In the genomic region with DNA sequence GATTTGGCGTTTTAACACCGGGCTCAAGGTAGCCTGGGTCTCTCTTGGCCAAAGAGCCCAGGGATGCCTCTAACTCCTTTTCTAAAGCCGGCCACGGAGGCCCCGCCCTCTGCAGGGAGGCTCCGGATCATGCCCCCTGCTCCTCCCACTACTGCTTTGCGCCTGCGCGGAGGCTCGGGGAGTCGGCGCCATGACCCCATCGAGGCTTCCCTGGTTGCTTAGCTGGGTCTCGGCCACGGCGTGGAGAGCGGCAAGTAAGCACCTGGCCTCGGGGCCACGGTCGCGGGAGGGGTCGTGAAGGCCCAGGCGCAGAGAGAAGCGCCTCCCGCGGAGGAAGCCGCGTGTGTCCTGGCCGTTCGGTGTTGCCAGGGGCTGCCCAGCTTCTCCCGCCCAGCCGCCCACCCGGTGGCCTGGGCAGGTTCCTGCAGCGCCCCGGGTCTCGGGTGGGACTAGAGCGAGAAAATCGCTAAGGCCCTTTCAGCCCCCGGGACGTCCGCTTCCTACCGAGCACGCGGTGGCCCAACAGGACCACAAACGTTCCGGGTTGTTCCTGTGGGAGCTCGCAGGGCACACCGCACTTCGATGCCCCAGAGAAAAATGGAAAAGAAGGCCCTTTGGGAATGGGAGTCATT, we compare ENCODE assay signal across 1 cellular context.
TF ChIP-seq lines count a peak whose summit lies in the region.

A gene (plus strand): TSS at position 180 of the 632 bp plus-strand sequence. CDS start 11 bp downstream, at position 191.

TF ChIP-seq in K562, 482 proteins besides CTCF, POLR2A, EP300 and RAD21 (continued from another document and continues in another):
- TF ChIP-seq SAP30 (IDR thresholded peaks at IDR 0.05; ENCODE audit: borderline replicate concordance, insufficient read depth, low read depth, low read length, poor library complexity, severe bottlenecking) (no peak), FOXJ2 (tag; IDR thresholded peaks at IDR 0.05) (no peak), RFX5 (IDR thresholded peaks at IDR 0.05; ENCODE audit: low read depth, low read length) (no peak), EHMT2 (IDR thresholded peaks at IDR 0.05) (no peak), ZNF175 (CRISPR knock-in tag; IDR thresholded peaks at IDR 0.05; ENCODE audit: low read depth) (no peak), CBX5 (IDR thresholded peaks at IDR 0.05; ENCODE audit: borderline replicate concordance, low read depth) (no peak), XRCC5 (IDR thresholded peaks at IDR 0.05; ENCODE audit: low read depth, low read length) (no peak), KLF10 (CRISPR knock-in tag; IDR thresholded peaks at IDR 0.05) (no peak), RFX7 (CRISPR knock-in tag; IDR thresholded peaks at IDR 0.05) (no peak), ZNF217 (CRISPR knock-in tag; IDR thresholded peaks at IDR 0.05) (no peak), KDM2B (CRISPR knock-in tag; IDR thresholded peaks at IDR 0.05) (no peak), GABPB1 (CRISPR knock-in tag; IDR thresholded peaks at IDR 0.05) (peak; percentile 49), ARID2 (IDR thresholded peaks at IDR 0.05) (no peak), MCM7 (IDR thresholded peaks at IDR 0.05) (no peak), PTTG1 (tag; IDR thresholded peaks at IDR 0.05; ENCODE audit: low read depth) (no peak), HDAC8 (tag; IDR thresholded peaks at IDR 0.05) (no peak), U2AF1 (optimal IDR thresholded peaks at IDR 0.05; ENCODE audit: low read depth, low read length) (no peak), KLF6 (CRISPR knock-in tag; IDR thresholded peaks at IDR 0.05; ENCODE audit: borderline replicate concordance) (no peak), ZNF445 (CRISPR knock-in tag; IDR thresholded peaks at IDR 0.05; ENCODE audit: low read depth) (no peak), NFIC (IDR thresholded peaks at IDR 0.05) (0 out of 2 replicates have a peak, but pooled peaks have one; percentile 14), ZNF408 (CRISPR knock-in tag; IDR thresholded peaks at IDR 0.05; ENCODE audit: low read depth) (no peak), SMARCE1 (IDR thresholded peaks at IDR 0.05) (no peak), GATAD2A (IDR thresholded peaks at IDR 0.05) (no peak), ZNF766 (CRISPR knock-in tag; conservative IDR thresholded peaks at IDR 0.05) (no peak), ZNF696 (CRISPR knock-in tag; conservative IDR thresholded peaks at IDR 0.05) (no peak)
- TF ChIP-seq, protein P1, sequence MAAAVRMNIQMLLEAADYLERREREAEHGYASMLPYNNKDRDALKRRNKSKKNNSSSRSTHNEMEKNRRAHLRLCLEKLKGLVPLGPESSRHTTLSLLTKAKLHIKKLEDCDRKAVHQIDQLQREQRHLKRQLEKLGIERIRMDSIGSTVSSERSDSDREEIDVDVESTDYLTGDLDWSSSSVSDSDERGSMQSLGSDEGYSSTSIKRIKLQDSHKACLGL (CRISPR knock-in tag; IDR thresholded peaks at IDR 0.05; ENCODE audit: borderline replicate concordance, poor library complexity, severe bottlenecking) = no peak
- TF ChIP-seq, protein P2, sequence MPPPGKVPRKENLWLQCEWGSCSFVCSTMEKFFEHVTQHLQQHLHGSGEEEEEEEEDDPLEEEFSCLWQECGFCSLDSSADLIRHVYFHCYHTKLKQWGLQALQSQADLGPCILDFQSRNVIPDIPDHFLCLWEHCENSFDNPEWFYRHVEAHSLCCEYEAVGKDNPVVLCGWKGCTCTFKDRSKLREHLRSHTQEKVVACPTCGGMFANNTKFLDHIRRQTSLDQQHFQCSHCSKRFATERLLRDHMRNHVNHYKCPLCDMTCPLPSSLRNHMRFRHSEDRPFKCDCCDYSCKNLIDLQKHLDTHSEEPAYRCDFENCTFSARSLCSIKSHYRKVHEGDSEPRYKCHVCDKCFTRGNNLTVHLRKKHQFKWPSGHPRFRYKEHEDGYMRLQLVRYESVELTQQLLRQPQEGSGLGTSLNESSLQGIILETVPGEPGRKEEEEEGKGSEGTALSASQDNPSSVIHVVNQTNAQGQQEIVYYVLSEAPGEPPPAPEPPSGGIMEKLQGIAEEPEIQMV (tag; conservative IDR thresholded peaks at IDR 0.05; ENCODE audit: low read depth) = no peak
- TF ChIP-seq, protein P3, sequence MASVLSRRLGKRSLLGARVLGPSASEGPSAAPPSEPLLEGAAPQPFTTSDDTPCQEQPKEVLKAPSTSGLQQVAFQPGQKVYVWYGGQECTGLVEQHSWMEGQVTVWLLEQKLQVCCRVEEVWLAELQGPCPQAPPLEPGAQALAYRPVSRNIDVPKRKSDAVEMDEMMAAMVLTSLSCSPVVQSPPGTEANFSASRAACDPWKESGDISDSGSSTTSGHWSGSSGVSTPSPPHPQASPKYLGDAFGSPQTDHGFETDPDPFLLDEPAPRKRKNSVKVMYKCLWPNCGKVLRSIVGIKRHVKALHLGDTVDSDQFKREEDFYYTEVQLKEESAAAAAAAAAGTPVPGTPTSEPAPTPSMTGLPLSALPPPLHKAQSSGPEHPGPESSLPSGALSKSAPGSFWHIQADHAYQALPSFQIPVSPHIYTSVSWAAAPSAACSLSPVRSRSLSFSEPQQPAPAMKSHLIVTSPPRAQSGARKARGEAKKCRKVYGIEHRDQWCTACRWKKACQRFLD (CRISPR knock-in tag; IDR thresholded peaks at IDR 0.05) = no peak
- TF ChIP-seq, protein P4, sequence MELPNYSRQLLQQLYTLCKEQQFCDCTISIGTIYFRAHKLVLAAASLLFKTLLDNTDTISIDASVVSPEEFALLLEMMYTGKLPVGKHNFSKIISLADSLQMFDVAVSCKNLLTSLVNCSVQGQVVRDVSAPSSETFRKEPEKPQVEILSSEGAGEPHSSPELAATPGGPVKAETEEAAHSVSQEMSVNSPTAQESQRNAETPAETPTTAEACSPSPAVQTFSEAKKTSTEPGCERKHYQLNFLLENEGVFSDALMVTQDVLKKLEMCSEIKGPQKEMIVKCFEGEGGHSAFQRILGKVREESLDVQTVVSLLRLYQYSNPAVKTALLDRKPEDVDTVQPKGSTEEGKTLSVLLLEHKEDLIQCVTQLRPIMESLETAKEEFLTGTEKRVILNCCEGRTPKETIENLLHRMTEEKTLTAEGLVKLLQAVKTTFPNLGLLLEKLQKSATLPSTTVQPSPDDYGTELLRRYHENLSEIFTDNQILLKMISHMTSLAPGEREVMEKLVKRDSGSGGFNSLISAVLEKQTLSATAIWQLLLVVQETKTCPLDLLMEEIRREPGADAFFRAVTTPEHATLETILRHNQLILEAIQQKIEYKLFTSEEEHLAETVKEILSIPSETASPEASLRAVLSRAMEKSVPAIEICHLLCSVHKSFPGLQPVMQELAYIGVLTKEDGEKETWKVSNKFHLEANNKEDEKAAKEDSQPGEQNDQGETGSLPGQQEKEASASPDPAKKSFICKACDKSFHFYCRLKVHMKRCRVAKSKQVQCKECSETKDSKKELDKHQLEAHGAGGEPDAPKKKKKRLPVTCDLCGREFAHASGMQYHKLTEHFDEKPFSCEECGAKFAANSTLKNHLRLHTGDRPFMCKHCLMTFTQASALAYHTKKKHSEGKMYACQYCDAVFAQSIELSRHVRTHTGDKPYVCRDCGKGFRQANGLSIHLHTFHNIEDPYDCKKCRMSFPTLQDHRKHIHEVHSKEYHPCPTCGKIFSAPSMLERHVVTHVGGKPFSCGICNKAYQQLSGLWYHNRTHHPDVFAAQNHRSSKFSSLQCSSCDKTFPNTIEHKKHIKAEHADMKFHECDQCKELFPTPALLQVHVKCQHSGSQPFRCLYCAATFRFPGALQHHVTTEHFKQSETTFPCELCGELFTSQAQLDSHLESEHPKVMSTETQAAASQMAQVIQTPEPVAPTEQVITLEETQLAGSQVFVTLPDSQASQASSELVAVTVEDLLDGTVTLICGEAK (IDR thresholded peaks at IDR 0.05) = peak; percentile 29; the same call in 1 of the 2 replicates
- TF ChIP-seq, protein P4 (CRISPR knock-in tag; IDR thresholded peaks at IDR 0.05) = no peak
- TF ChIP-seq, protein P5, sequence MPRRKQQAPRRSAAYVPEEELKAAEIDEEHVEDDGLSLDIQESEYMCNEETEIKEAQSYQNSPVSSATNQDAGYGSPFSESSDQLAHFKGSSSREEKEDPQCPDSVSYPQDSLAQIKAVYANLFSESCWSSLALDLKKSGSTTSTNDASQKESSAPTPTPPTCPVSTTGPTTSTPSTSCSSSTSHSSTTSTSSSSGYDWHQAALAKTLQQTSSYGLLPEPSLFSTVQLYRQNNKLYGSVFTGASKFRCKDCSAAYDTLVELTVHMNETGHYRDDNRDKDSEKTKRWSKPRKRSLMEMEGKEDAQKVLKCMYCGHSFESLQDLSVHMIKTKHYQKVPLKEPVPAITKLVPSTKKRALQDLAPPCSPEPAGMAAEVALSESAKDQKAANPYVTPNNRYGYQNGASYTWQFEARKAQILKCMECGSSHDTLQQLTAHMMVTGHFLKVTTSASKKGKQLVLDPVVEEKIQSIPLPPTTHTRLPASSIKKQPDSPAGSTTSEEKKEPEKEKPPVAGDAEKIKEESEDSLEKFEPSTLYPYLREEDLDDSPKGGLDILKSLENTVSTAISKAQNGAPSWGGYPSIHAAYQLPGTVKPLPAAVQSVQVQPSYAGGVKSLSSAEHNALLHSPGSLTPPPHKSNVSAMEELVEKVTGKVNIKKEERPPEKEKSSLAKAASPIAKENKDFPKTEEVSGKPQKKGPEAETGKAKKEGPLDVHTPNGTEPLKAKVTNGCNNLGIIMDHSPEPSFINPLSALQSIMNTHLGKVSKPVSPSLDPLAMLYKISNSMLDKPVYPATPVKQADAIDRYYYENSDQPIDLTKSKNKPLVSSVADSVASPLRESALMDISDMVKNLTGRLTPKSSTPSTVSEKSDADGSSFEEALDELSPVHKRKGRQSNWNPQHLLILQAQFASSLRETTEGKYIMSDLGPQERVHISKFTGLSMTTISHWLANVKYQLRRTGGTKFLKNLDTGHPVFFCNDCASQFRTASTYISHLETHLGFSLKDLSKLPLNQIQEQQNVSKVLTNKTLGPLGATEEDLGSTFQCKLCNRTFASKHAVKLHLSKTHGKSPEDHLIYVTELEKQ (CRISPR knock-in tag; IDR thresholded peaks at IDR 0.05) = no peak
- TF ChIP-seq, protein P6, sequence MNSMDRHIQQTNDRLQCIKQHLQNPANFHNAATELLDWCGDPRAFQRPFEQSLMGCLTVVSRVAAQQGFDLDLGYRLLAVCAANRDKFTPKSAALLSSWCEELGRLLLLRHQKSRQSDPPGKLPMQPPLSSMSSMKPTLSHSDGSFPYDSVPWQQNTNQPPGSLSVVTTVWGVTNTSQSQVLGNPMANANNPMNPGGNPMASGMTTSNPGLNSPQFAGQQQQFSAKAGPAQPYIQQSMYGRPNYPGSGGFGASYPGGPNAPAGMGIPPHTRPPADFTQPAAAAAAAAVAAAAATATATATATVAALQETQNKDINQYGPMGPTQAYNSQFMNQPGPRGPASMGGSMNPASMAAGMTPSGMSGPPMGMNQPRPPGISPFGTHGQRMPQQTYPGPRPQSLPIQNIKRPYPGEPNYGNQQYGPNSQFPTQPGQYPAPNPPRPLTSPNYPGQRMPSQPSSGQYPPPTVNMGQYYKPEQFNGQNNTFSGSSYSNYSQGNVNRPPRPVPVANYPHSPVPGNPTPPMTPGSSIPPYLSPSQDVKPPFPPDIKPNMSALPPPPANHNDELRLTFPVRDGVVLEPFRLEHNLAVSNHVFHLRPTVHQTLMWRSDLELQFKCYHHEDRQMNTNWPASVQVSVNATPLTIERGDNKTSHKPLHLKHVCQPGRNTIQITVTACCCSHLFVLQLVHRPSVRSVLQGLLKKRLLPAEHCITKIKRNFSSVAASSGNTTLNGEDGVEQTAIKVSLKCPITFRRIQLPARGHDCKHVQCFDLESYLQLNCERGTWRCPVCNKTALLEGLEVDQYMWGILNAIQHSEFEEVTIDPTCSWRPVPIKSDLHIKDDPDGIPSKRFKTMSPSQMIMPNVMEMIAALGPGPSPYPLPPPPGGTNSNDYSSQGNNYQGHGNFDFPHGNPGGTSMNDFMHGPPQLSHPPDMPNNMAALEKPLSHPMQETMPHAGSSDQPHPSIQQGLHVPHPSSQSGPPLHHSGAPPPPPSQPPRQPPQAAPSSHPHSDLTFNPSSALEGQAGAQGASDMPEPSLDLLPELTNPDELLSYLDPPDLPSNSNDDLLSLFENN (IDR thresholded peaks at IDR 0.05; ENCODE audit: low read depth in 2 of 2, low read length in 2 of 2) = no peak
- TF ChIP-seq, protein P7, sequence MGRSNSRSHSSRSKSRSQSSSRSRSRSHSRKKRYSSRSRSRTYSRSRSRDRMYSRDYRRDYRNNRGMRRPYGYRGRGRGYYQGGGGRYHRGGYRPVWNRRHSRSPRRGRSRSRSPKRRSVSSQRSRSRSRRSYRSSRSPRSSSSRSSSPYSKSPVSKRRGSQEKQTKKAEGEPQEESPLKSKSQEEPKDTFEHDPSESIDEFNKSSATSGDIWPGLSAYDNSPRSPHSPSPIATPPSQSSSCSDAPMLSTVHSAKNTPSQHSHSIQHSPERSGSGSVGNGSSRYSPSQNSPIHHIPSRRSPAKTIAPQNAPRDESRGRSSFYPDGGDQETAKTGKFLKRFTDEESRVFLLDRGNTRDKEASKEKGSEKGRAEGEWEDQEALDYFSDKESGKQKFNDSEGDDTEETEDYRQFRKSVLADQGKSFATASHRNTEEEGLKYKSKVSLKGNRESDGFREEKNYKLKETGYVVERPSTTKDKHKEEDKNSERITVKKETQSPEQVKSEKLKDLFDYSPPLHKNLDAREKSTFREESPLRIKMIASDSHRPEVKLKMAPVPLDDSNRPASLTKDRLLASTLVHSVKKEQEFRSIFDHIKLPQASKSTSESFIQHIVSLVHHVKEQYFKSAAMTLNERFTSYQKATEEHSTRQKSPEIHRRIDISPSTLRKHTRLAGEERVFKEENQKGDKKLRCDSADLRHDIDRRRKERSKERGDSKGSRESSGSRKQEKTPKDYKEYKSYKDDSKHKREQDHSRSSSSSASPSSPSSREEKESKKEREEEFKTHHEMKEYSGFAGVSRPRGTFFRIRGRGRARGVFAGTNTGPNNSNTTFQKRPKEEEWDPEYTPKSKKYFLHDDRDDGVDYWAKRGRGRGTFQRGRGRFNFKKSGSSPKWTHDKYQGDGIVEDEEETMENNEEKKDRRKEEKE (IDR thresholded peaks at IDR 0.05; ENCODE audit: borderline replicate concordance in 1 of 2, control insufficient read depth in 1 of 2, low read depth in 2 of 2, low read length in 1 of 2) = no peak
